Comparison of ENCODE assay signal across 9 cellular contexts in the genomic region with DNA sequence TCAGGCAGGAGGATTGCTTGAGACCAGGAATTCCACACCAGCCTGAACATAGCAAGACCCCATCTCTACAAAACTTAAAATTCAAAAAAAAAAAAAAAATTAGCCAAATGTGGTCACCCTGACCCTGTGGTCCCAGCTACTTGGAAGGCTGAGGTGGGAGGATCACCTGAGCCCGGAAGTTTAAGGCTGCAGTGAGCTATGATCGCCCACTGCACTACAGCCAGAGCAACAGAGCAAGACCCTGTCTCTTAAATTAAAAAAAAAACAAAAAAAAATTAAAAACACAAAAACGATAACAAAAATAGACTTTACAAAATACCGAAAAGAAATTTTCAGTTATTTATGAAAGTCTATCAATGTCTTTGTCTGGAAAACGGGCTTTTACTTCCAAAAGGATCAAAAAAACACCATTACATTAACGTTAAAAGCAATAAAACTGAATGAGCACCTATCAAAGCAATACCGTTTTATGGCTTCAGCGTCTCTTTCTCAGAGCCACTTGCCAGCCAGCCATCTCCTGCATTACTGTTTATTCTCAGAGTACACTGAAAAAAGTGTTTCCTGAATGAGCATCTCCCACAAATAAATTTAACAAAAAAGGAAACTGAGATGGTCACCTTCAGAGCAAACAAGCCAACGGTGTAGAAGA. TPM values are rescaled to one million over a fixed set of nuclear protein-coding genes. Genes with fewer than 3 reads are reported as not detected.
DNase-seq lines count a peak whose midpoint lies in the region; ATAC-seq and TF ChIP-seq lines count a peak whose summit lies in the region.
"Had no signal": no experiment of that assay in that cellular context is flagged by ENCODE, and none has a peak within 500 bp of the region (broad histone marks: within the 10 kb centered on the region; RNA-seq: fewer than 3 reads in every experiment).

No MANE protein-coding gene starts in this region.

- H4K20me1 ChIP-seq in DOHH2 (ENCODE audit: control insufficient read depth, insufficient read depth, low read depth, low read length) (peaks cover 60% of the 10 kb centered on the region), Loucy (ENCODE audit: insufficient read depth, low read length, poor library complexity, severe bottlenecking) (peaks cover 77% of the 10 kb centered on the region), osteoblast (ENCODE audit: insufficient read depth, low read length) (peaks cover 90% of the 10 kb centered on the region)

- no peak for TF ChIP-seq CTCF in DOHH2 (IDR thresholded peaks at IDR 0.05; ENCODE audit: low read depth, low read length, poor library complexity, severe bottlenecking)
- no peak for TF ChIP-seq CTCF in Loucy (conservative IDR thresholded peaks at IDR 0.05; ENCODE audit: low read length)
- TF ChIP-seq CTCF in chondrocyte (IDR thresholded peaks at IDR 0.05) = no peak
- TF ChIP-seq CTCF in osteoblast (IDR thresholded peaks at IDR 0.05; ENCODE audit: extremely low read depth, low read depth, low read length) = no peak

- H3K27ac Mint-ChIP-seq in chondrocyte (ENCODE audit: unreplicated experiment) = peak overlapping the region; percentile 91

- peaks cover 25% of the 10 kb centered on the region for H3K36me3 ChIP-seq in DOHH2 (ENCODE audit: control insufficient read depth, low read length)
- H3K36me3 ChIP-seq in Loucy (ENCODE audit: insufficient read depth, low read length) = no peaks in the 10 kb centered on the region
- no peaks in the 10 kb centered on the region for H3K36me3 ChIP-seq in osteoblast (ENCODE audit: insufficient read depth, low read length)

- H3K27ac ChIP-seq in DOHH2 (ENCODE audit: low read depth, low read length) (peak overlapping the region; percentile 22), osteoblast (ENCODE audit: low read depth, low read length) (peak overlapping the region; percentile 80)
- H3K27ac ChIP-seq: SK-N-MC had no signal

- ATAC-seq in GM21526 (IDR thresholded peaks at IDR 0.05; ENCODE audit: low FRiP score, unreplicated experiment) = no peak

- H3K27me3 Mint-ChIP-seq in chondrocyte (ENCODE audit: low read depth) = no peaks in the 10 kb centered on the region

- H3K9me3 Mint-ChIP-seq in chondrocyte (ENCODE audit: low read depth) = no peaks in the 10 kb centered on the region

- no peaks in the 10 kb centered on the region for H3K36me3 Mint-ChIP-seq in chondrocyte (ENCODE audit: low read depth)

- peaks cover 80% of the 10 kb centered on the region for H3K4me1 Mint-ChIP-seq in chondrocyte (ENCODE audit: low read depth)

- H3K9ac ChIP-seq in Loucy (ENCODE audit: low read depth, low read length, poor library complexity, severe bottlenecking) = no peak overlapping the region

- H3K79me2 ChIP-seq in DOHH2 (ENCODE audit: control insufficient read depth, low read length) (peaks cover 96% of the 10 kb centered on the region), Loucy (ENCODE audit: insufficient read depth, low read length) (peaks cover 95% of the 10 kb centered on the region), osteoblast (ENCODE audit: insufficient read depth, low read length) (peaks cover 94% of the 10 kb centered on the region)

- H2AFZ ChIP-seq in Loucy (ENCODE audit: low read length) (no peak overlapping the region), osteoblast (ENCODE audit: low read length) (no peak overlapping the region)

- peaks cover 92% of the 10 kb centered on the region for H3K4me1 ChIP-seq in DOHH2 (ENCODE audit: control insufficient read depth, low read length)
- peaks cover 43% of the 10 kb centered on the region for H3K4me1 ChIP-seq in Loucy (ENCODE audit: insufficient read depth, low read length, poor library complexity, severe bottlenecking)
- H3K4me1 ChIP-seq in osteoblast (ENCODE audit: insufficient read depth, low read length) = peaks cover 53% of the 10 kb centered on the region

- no peak overlapping the region for H3K4me3 Mint-ChIP-seq in chondrocyte (ENCODE audit: unreplicated experiment)

- no peaks in the 10 kb centered on the region for H3K9me2 ChIP-seq in DOHH2 (replicated peaks; ENCODE audit: control insufficient read depth, low read length)
- no peaks in the 10 kb centered on the region for H3K9me2 ChIP-seq in Loucy (replicated peaks; ENCODE audit: low read depth, low read length)

- H3F3A ChIP-seq in DOHH2 (ENCODE audit: control insufficient read depth, insufficient read depth) = peaks cover 24% of the 10 kb centered on the region
- H3F3A ChIP-seq in Loucy (ENCODE audit: low read depth) = no peaks in the 10 kb centered on the region

- no peaks in the 10 kb centered on the region for H3K9me3 ChIP-seq in DOHH2 (ENCODE audit: control insufficient read depth, insufficient read depth, low read length)
- H3K9me3 ChIP-seq in Loucy (ENCODE audit: insufficient read depth, low read depth, low read length) = no peaks in the 10 kb centered on the region
- H3K9me3 ChIP-seq in osteoblast (ENCODE audit: low read depth, low read length) = no peaks in the 10 kb centered on the region

- H3K4me3 ChIP-seq in DOHH2 (ENCODE audit: low read length) = peak overlapping the region; percentile 84
- H3K4me3 ChIP-seq in Loucy (ENCODE audit: low read length, poor library complexity, severe bottlenecking) = peak overlapping the region; percentile 81
- peak overlapping the region; percentile 35 for H3K4me3 ChIP-seq in osteoblast (ENCODE audit: insufficient read depth, low read length)
- H3K4me3 ChIP-seq: SK-N-MC had no signal

- H3K4me2 ChIP-seq in DOHH2 (ENCODE audit: low read length) (peak overlapping the region; percentile 92), Loucy (ENCODE audit: low read depth, low read length, poor library complexity, severe bottlenecking) (peak overlapping the region; percentile 89), osteoblast (ENCODE audit: insufficient read depth, low read length) (peak overlapping the region; percentile 59)

- no peaks in the 10 kb centered on the region for H3K27me3 ChIP-seq in DOHH2 (ENCODE audit: control insufficient read depth, low read length)
- no peaks in the 10 kb centered on the region for H3K27me3 ChIP-seq in Loucy (ENCODE audit: insufficient read depth, low read length, poor library complexity, severe bottlenecking)
- no peaks in the 10 kb centered on the region for H3K27me3 ChIP-seq in osteoblast (ENCODE audit: insufficient read depth, low read length)

- DNase-seq in chondrocyte (ENCODE audit: low spot score) (no peak), osteoblast (ENCODE audit: insufficient read length, low spot score, missing footprints) (peak; percentile 14), HCEC 1CT (no peak), COLO668 (lab: John Stamatoyannopoulos, UW; ENCODE audit: unreplicated experiment) (no peak), NCI-H69 (lab: John Stamatoyannopoulos, UW) (no peak)

RNA-seq across cellular contexts. Expression of gene USP7, which starts 6.1 kb away (rescaled TPM):
- total RNA-seq in chondrocyte = 80.3 to 90.6 TPM (median 81.1 TPM) in 3 replicates
- total RNA-seq in osteoblast = 46.0 and 51.4 TPM in 2 replicates
